Comparison of ENCODE assay signal across 1 cellular context in genomic region chr7:36871863-36872262, GRCh38.
TF ChIP-seq lines count a peak whose summit lies in the region.

No MANE protein-coding gene starts in this region.

TF ChIP-seq in K562, 482 proteins besides CTCF, POLR2A, EP300 and RAD21 (continued from another document):
- TF ChIP-seq FOXO4 (CRISPR knock-in tag; IDR thresholded peaks at IDR 0.05) = no peak
- TF ChIP-seq ETS1 (conservative IDR thresholded peaks at IDR 0.05; ENCODE audit: control insufficient read depth, low read depth, low read length) = no peak
- TF ChIP-seq ZFPM2 (CRISPR knock-in tag; IDR thresholded peaks at IDR 0.05) = no peak
- TF ChIP-seq UBTF (IDR thresholded peaks at IDR 0.05; ENCODE audit: borderline replicate concordance in 1 of 2, low read depth in 2 of 2, low read length in 2 of 2) = no peak
- TF ChIP-seq TFE3 (CRISPR knock-in tag; IDR thresholded peaks at IDR 0.05) = peak; percentile 93
- peak; percentile 82 for TF ChIP-seq HCFC1 (IDR thresholded peaks at IDR 0.05; ENCODE audit: low read depth, low read length)
- peak; percentile 87 for TF ChIP-seq TOE1 (IDR thresholded peaks at IDR 0.05; ENCODE audit: borderline replicate concordance)
- TF ChIP-seq TOE1 (CRISPR knock-in tag; IDR thresholded peaks at IDR 0.05; ENCODE audit: borderline replicate concordance, low read depth) = no peak
- peak; percentile 71; the same call in 1 of the 2 replicates for TF ChIP-seq RAD51 (IDR thresholded peaks at IDR 0.05; ENCODE audit: borderline replicate concordance, low read depth)
- peak; percentile 53 to 68; a peak in 3 of 4 replicates for TF ChIP-seq SIX5 (IDR thresholded peaks at IDR 0.05; ENCODE audit: borderline replicate concordance in 1 of 2, insufficient read depth in 1 of 2, low read depth in 1 of 2, low read length in 2 of 2)
- peak; percentile 52 for TF ChIP-seq USF1 (CRISPR knock-in tag; IDR thresholded peaks at IDR 0.05)
